ENCODE assay signal across 2 cellular contexts in genomic region chr9:108056805-108057386, GRCh38.
TF ChIP-seq lines count a peak whose summit lies in the region.

No MANE protein-coding gene starts in this region.

TF ChIP-seq in A549, 52 proteins besides CTCF, POLR2A, EP300 and RAD21 (continued from another document):
- TF ChIP-seq ATOH8 (CRISPR knock-in tag; IDR thresholded peaks at IDR 0.05; ENCODE audit: low read depth) (no peak), CHD2 (IDR thresholded peaks at IDR 0.05; ENCODE audit: low read length, partially characterized antibody) (no peak), JUNB (IDR thresholded peaks at IDR 0.05) (peak; percentile 90), KDM5A (IDR thresholded peaks at IDR 0.05) (no peak), ZFP36 (IDR thresholded peaks at IDR 0.05; ENCODE audit: borderline replicate concordance, partially characterized antibody) (no peak), MAFK (IDR thresholded peaks at IDR 0.05; ENCODE audit: partially characterized antibody) (no peak), ZC3H11A (IDR thresholded peaks at IDR 0.05) (no peak), GATA3 (IDR thresholded peaks at IDR 0.05; ENCODE audit: borderline replicate concordance) (peak; percentile 74; the same call in 1 of the 2 replicates), EHF (CRISPR knock-in tag; IDR thresholded peaks at IDR 0.05) (no peak), CEBPB (IDR thresholded peaks at IDR 0.05) (peak; percentile 61 to 79), JUN (IDR thresholded peaks at IDR 0.05) (peak in 1 of 2 experiments; percentile 15; a peak in 1 of 5 replicates), ELK1 (IDR thresholded peaks at IDR 0.05; ENCODE audit: low read depth, low read length) (no peak), MAX (IDR thresholded peaks at IDR 0.05) (no peak), RFX5 (IDR thresholded peaks at IDR 0.05) (no peak), EHMT2 (IDR thresholded peaks at IDR 0.05; ENCODE audit: low read depth) (no peak), HOXA7 (CRISPR knock-in tag; IDR thresholded peaks at IDR 0.05) (no peak), TP53 (CRISPR knock-in tag; IDR thresholded peaks at IDR 0.05) (no peak), E2F6 (IDR thresholded peaks at IDR 0.05; ENCODE audit: borderline replicate concordance, low read depth) (no peak), FOSL2 (IDR thresholded peaks at IDR 0.05) (peak; percentile 94), FOSL2 (CRISPR knock-in tag; IDR thresholded peaks at IDR 0.05) (peak; percentile 87), SMC3 (IDR thresholded peaks at IDR 0.05) (no peak)
TF ChIP-seq in A549: peak in this region for 5.

TF ChIP-seq in IMR-90, 13 proteins besides CTCF, POLR2A, EP300 and RAD21 (continued from another document):
- TF ChIP-seq ELK1 (IDR thresholded peaks at IDR 0.05; ENCODE audit: borderline replicate concordance, low read depth, low read length) (no peak), CEBPB (IDR thresholded peaks at IDR 0.05; ENCODE audit: low read depth, low read length) (peak; percentile 81), MAFK (IDR thresholded peaks at IDR 0.05; ENCODE audit: low read depth, low read length) (no peak)
